In the genomic region with DNA sequence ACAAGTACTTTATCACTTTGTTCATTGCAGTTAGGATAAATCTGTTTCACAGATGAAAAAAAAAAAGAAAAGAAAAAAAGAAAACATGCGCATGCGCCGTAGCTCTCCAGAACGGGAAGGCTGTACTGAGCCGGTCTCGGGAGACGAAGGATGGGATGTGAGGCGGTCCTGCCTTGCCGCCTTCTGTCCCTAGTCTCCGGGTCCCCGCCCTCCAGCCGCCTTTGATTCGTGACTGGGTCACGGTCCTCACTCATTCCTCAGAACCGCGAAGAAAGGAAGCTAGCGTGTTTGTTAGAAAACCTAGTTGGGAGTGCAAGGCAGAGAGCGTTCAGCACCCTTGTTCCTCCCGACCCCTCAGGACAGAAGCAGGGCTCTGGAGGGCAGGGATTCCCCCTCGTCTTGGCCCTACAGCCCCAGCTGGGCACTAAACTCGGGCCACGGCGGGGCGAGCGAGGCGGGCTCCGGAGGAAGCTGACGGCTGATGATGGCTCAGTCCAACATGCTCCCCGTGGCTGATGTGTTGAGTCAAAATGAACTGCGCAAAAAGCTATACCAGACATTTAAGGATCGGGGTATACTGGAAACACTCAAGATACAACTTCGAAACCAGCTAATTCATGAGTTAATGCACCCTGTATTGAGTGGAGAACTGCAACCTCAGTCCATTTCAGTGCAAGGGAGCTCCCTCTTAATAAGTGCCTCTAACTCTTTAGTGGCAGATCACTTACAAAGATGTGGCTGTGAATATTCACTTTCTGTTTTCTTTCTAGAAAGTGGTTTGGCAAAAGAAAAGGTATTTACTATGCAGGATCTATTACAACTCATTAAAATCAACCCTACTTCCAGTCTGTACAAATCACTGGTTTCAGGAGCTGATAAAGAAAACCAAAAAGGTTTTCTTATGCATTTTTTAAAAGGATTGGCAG, we compare ENCODE assay signal across 8 cellular contexts. TPM values are rescaled to one million over a fixed set of nuclear protein-coding genes. Genes with fewer than 3 reads are reported as not detected.
DNase-seq lines count a peak whose midpoint lies in the region; TF ChIP-seq lines count a peak whose summit lies in the region.

No MANE protein-coding gene starts in this region.

- H3K27me3 ChIP-seq in breast epithelium, result no peaks in the 10 kb centered on the region
- no peaks in the 10 kb centered on the region for H3K27me3 ChIP-seq in left ventricle myocardium inferior (ENCODE audit: low read depth)
- no peaks in the 10 kb centered on the region for H3K27me3 ChIP-seq in tibial artery

- CTCF ChIA-PET in MCF 10A (lab: Yijun Ruan, JAX), result interaction anchor here (0.7 to 0.9 kb wide), 4 partner anchors 10 to 1845 kb away, joined by 3 to 4 read pairs (median 3); no protein-coding TSS in a partner anchor

- POLR2A ChIA-PET in MCF 10A (lab: Yijun Ruan, JAX), result interaction anchor here (0.9 to 1.8 kb wide), 4 partner anchors 10 to 161 kb away, joined by 3 to 6 read pairs (median 3); a partner anchor contains a TSS

- BruUV-seq in MCF 10A (replicated peaks; lab: Mats Ljungman, UMichigan), result no TSS peak

- intact Hi-C loops in breast epithelium (cut with DNase I; ENCODE audit: low total_unique reads), result no loop called here
- intact Hi-C loops in MCF 10A (cut with micrococcal nuclease), result no loop called here
- intact Hi-C loops in left ventricle myocardium inferior (cut with micrococcal nuclease), result no loop called here
- intact Hi-C loops in tibial artery (cut with DNase I; ENCODE audit: low total_unique reads), result no loop called here

- DNase-seq in breast epithelium (ENCODE audit: low spot score in 2 of 2), result no peak
- no peak for DNase-seq in MCF 10A (ENCODE audit: unreplicated experiment)
- DNase-seq in activated T-cell treated with anti-CD3 and anti-CD28 coated beads, Interleukin-2, amount 50 U/mL, for 48 hours, result peak; percentile 25 to 27
- peak; percentile 32 for DNase-seq in left ventricle myocardium inferior
- no peak for DNase-seq in tibial artery
- no peak for DNase-seq in NCI-H2196 (lab: John Stamatoyannopoulos, UW; ENCODE audit: unreplicated experiment)
- DNase-seq in OCI-M2 (lab: John Stamatoyannopoulos, UW; ENCODE audit: unreplicated experiment), result no peak
- no peak for DNase-seq in NCI-H1105 treated with DMSO at 0.1 percent for 48 hours (lab: John Stamatoyannopoulos, UW)

- H3K4me3 Mint-ChIP-seq in MCF 10A (ENCODE audit: unreplicated experiment), result no peak overlapping the region

- no peaks in the 10 kb centered on the region for H3K27me3 Mint-ChIP-seq in MCF 10A (ENCODE audit: insufficient read depth, unreplicated experiment)

- H3K27ac ChIP-seq in breast epithelium (no peak overlapping the region), left ventricle myocardium inferior (replicated peaks) (no peak overlapping the region), tibial artery (peak overlapping the region; percentile 38 to 45)

- peaks cover 64% of the 10 kb centered on the region for H3K36me3 Mint-ChIP-seq in MCF 10A (ENCODE audit: insufficient read depth, unreplicated experiment)

- H3K9me3 ChIP-seq in breast epithelium, result no peaks in the 10 kb centered on the region
- H3K9me3 ChIP-seq in left ventricle myocardium inferior (replicated peaks), result no peaks in the 10 kb centered on the region
- no peaks in the 10 kb centered on the region for H3K9me3 ChIP-seq in tibial artery

- H3K4me3 ChIP-seq in breast epithelium (peak overlapping the region; percentile 18 to 46 (median 32)), left ventricle myocardium inferior (peak overlapping the region; percentile 33), tibial artery (peak overlapping the region; percentile 36 to 42)

- no peak overlapping the region for H3K27ac Mint-ChIP-seq in MCF 10A (ENCODE audit: low read depth, unreplicated experiment)

- TF ChIP-seq POLR2A in breast epithelium (IDR thresholded peaks at IDR 0.05), result no peak

- no peaks in the 10 kb centered on the region for H3K4me1 Mint-ChIP-seq in MCF 10A (ENCODE audit: insufficient read depth, unreplicated experiment)

- TF ChIP-seq CTCF in breast epithelium (IDR thresholded peaks at IDR 0.05) (no peak), MCF 10A (IDR thresholded peaks at IDR 0.05; ENCODE audit: unreplicated experiment) (no peak), left ventricle myocardium inferior (IDR thresholded peaks at IDR 0.05; ENCODE audit: borderline replicate concordance) (no peak), tibial artery (IDR thresholded peaks at IDR 0.05) (no peak)

- no peaks in the 10 kb centered on the region for H3K36me3 ChIP-seq in breast epithelium
- peaks cover 68% of the 10 kb centered on the region for H3K36me3 ChIP-seq in left ventricle myocardium inferior
- H3K36me3 ChIP-seq in tibial artery, result peaks cover 36 to 91% (median 44%) of the 10 kb centered on the region in 3 donors

- H3K9me3 Mint-ChIP-seq in MCF 10A (ENCODE audit: unreplicated experiment), result no peaks in the 10 kb centered on the region

- H3K4me1 ChIP-seq in breast epithelium (no peaks in the 10 kb centered on the region), left ventricle myocardium inferior (no peaks in the 10 kb centered on the region), tibial artery (no peaks in the 10 kb centered on the region)

RNA-seq across cellular contexts. Expression of a gene that starts 40.0 kb away (rescaled TPM):
- 10 to 100 TPM; 31.0 to 55.5 (median 31.5) TPM for total RNA-seq in breast epithelium
- total RNA-seq in MCF 10A (2022), result 23.6 and 25.1 TPM in 2 replicates
- total RNA-seq in left ventricle myocardium inferior, result 8.3 TPM

Comparison
In these comparisons a context has a peak if more than half of its experiments do, and no peak if none do; other contexts are left out.
1. DNase-seq: peak in activated T-cell treated with anti-CD3 and anti-CD28 coated beads, Interleukin-2, amount 50 U/mL, for 48 hours (2 of 2) and left ventricle myocardium inferior (single experiment); none in breast epithelium (0 of 2), MCF 10A (single experiment), tibial artery (0 of 2), NCI-H2196 (single experiment), OCI-M2 (single experiment) and NCI-H1105 treated with DMSO at 0.1 percent for 48 hours (single experiment).
2. H3K27ac ChIP-seq: peak in tibial artery (2 of 2); none in breast epithelium (0 of 2) and left ventricle myocardium inferior (single experiment).
3. Peak in every context shown above with its lines, with median percentiles within 50 percentile points of each other: H3K4me3 ChIP-seq.